ENCODE assay signal across 25 cellular contexts in genomic region chr15:77425104-77425503, GRCh38. TPM values are rescaled to one million over a fixed set of nuclear protein-coding genes. Genes with fewer than 3 reads are reported as not detected.
DNase-seq lines count a peak whose midpoint lies in the region; ATAC-seq, FAIRE-seq and TF ChIP-seq lines count a peak whose summit lies in the region.
"Had no signal": no experiment of that assay in that cellular context is flagged by ENCODE, and none has a peak within 500 bp of the region (broad histone marks: within the 10 kb centered on the region; RNA-seq: fewer than 3 reads in every experiment).

No MANE protein-coding gene starts in this region.

- DNase-seq in T-helper 2 cell treated with Interferon-gamma antibody and Interleukin-4, amounts not matched to agents 5 μg/mL and 100 μg/mL, for 36 hours (ENCODE audit: low spot score), result no peak
- DNase-seq in T-helper 2 cell, result no peak
- DNase-seq in GM12878 (ENCODE audit: low read depth, low spot score), result no peak
- DNase-seq in right lobe of liver, result peak in 1 of 3 donors; percentile 55
- DNase-seq in type B pancreatic cell (ENCODE audit: extremely low spot score, unreplicated experiment), result no peak
- no peak for DNase-seq in dorsolateral prefrontal cortex
- DNase-seq in gastrocnemius medialis, result no peak
- DNase-seq: ACHN; BE2C; GM23248; H9; Karpas-422; NCI-H1105 treated with DMSO at 0.1 percent for 48 hours; NCI-H2029; NCI-H446 treated with DMSO at 0.1 percent for 48 hours; NCI-H526; NK-92 treated with Interleukin-12 subunit alpha and Interleukin-12 subunit beta, amount 100 ng/mL, for 24 hours; PC-9; Right ventricle myocardium superior; RPMI8226 had no signal

- TF ChIP-seq POLR2A in GM12878 (IDR thresholded peaks at IDR 0.05; ENCODE audit: low read depth, low read length) (no peak), right lobe of liver (IDR thresholded peaks at IDR 0.05) (peak; percentile 74), gastrocnemius medialis (IDR thresholded peaks at IDR 0.05) (no peak)

- H3K27me3 ChIP-seq in GM12878 (replicated peaks in 1 of 2; ENCODE audit: control insufficient read depth in 2 of 2, insufficient read depth in 2 of 2, low read length in 1 of 2) (no peaks in the 10 kb centered on the region), right lobe of liver (no peaks in the 10 kb centered on the region), dorsolateral prefrontal cortex (no peaks in the 10 kb centered on the region), gastrocnemius medialis (no peaks in the 10 kb centered on the region)
- H3K27me3 ChIP-seq: BE2C, SJSA1 had no signal

- TF ChIP-seq RAD21 in GM12878 (IDR thresholded peaks at IDR 0.05; ENCODE audit: insufficient read depth, low read depth, low read length), result no peak

- H3K9me3 ChIP-seq in GM12878 (replicated peaks; ENCODE audit: control insufficient read depth, insufficient read depth, low read length) (no peaks in the 10 kb centered on the region), right lobe of liver (no peaks in the 10 kb centered on the region), gastrocnemius medialis (no peaks in the 10 kb centered on the region)
- H3K9me3 ChIP-seq: BE2C, SJSA1 had no signal

- H3K27ac Mint-ChIP-seq in T-helper 2 cell treated with Interferon-gamma antibody and Interleukin-4, amounts not matched to agents 5 μg/mL and 100 μg/mL, for 36 hours, result peak overlapping the region; percentile 6
- H3K27ac Mint-ChIP-seq in type B pancreatic cell, result peak overlapping the region; percentile 44
- H3K27ac Mint-ChIP-seq: CD14-positive monocyte had no signal

- no peak for TF ChIP-seq EP300 in GM12878 (IDR thresholded peaks at IDR 0.05; ENCODE audit: borderline replicate concordance in 1 of 2, control insufficient read depth in 1 of 2, low read depth in 2 of 2, low read length in 2 of 2)

- ATAC-seq in GM12878 (no peak), right lobe of liver (peak; percentile 61 to 70 (median 66)), GM19023 (IDR thresholded peaks at IDR 0.05; ENCODE audit: unreplicated experiment) (no peak), gastrocnemius medialis (no peak)

- SMC1A ChIA-PET in GM12878 (lab: Charles Lee; ENCODE audit: uncharacterized antibody, unreplicated experiment), result interaction anchor here (0.7 to 2.8 kb wide), 8 partner anchors 9 to 306 kb away, joined by 3 to 11 read pairs (median 4); no protein-coding TSS in a partner anchor

- H3K79me2 ChIP-seq in GM12878 (ENCODE audit: control insufficient read depth, insufficient read depth, low read length), result peaks cover 78% of the 10 kb centered on the region

- BruUV-seq in GM12878 (replicated peaks; lab: Mats Ljungman, UMichigan), result no TSS peak

- TF ChIP-seq CTCF in GM12878 (IDR thresholded peaks at IDR 0.05 in 2 of 3, conservative IDR thresholded peaks at IDR 0.05 in 1 of 3; ENCODE audit: control insufficient read depth in 2 of 3, extremely low read depth in 1 of 3, insufficient read depth in 1 of 3, low read depth in 3 of 3, low read length in 3 of 3) (no peak), right lobe of liver (IDR thresholded peaks at IDR 0.05) (no peak), type B pancreatic cell (conservative IDR thresholded peaks at IDR 0.05) (no peak), dorsolateral prefrontal cortex (IDR thresholded peaks at IDR 0.05 in 54 of 56, conservative IDR thresholded peaks at IDR 0.05 in 2 of 56; ENCODE audit: low read depth in 1 of 56, partially characterized antibody in 56 of 56) (no peak), gastrocnemius medialis (IDR thresholded peaks at IDR 0.05 in 4 of 5, conservative IDR thresholded peaks at IDR 0.05 in 1 of 5) (no peak)

- peaks cover 4% of the 10 kb centered on the region for H3K36me3 Mint-ChIP-seq in T-helper 2 cell treated with Interferon-gamma antibody and Interleukin-4, amounts not matched to agents 5 μg/mL and 100 μg/mL, for 36 hours (ENCODE audit: low read depth)
- H3K36me3 Mint-ChIP-seq in type B pancreatic cell, result no peaks in the 10 kb centered on the region

- CTCF ChIA-PET in GM12878 (lab: Yijun Ruan, JAX), result interaction anchor here (0.9 to 2.3 kb wide), 6 partner anchors 9 to 238 kb away, joined by 3 to 12 read pairs (median 4); no protein-coding TSS in a partner anchor

- 97% methylated on average over 3 of the region's 3 CpGs for WGBS in GM12878 (ENCODE audit: insufficient coverage, insufficient replicate concordance, low lambda C conversion rate, missing lambda C conversion rate)
- WGBS in right lobe of liver (ENCODE audit: insufficient coverage, low coverage, low lambda C conversion rate, missing lambda C conversion rate), result 22% methylated on average over 3 of the region's 3 CpGs

- H3K9me3 Mint-ChIP-seq in T-helper 2 cell treated with Interferon-gamma antibody and Interleukin-4, amounts not matched to agents 5 μg/mL and 100 μg/mL, for 36 hours, result no peaks in the 10 kb centered on the region
- no peaks in the 10 kb centered on the region for H3K9me3 Mint-ChIP-seq in type B pancreatic cell
- H3K9me3 Mint-ChIP-seq: CD14-positive monocyte, H9 had no signal

- no peak overlapping the region for H2AFZ ChIP-seq in GM12878 (ENCODE audit: control insufficient read depth, low read depth, low read length)
- H2AFZ ChIP-seq: GM23248, PC-9 had no signal

- no peaks in the 10 kb centered on the region for H4K20me1 ChIP-seq in GM12878 (ENCODE audit: control insufficient read depth, insufficient read depth)

- RAD21 ChIA-PET in GM12878 (lab: Charles Lee; ENCODE audit: unreplicated experiment), result interaction anchor here (0.9 to 3.0 kb wide), 7 partner anchors 16 to 238 kb away, joined by 3 to 15 read pairs (median 3); no protein-coding TSS in a partner anchor

- no peak overlapping the region for H3K9ac ChIP-seq in GM12878 (ENCODE audit: control insufficient read depth, insufficient read depth, low read length)
- H3K9ac ChIP-seq: GM23248 had no signal

- no peak overlapping the region for H3K4me3 Mint-ChIP-seq in T-helper 2 cell treated with Interferon-gamma antibody and Interleukin-4, amounts not matched to agents 5 μg/mL and 100 μg/mL, for 36 hours
- no peak overlapping the region for H3K4me3 Mint-ChIP-seq in type B pancreatic cell
- H3K4me3 Mint-ChIP-seq: CD14-positive monocyte, H9 had no signal

- H3K4me1 Mint-ChIP-seq in T-helper 2 cell treated with Interferon-gamma antibody and Interleukin-4, amounts not matched to agents 5 μg/mL and 100 μg/mL, for 36 hours (ENCODE audit: low read depth), result peaks cover 51% of the 10 kb centered on the region
- peaks cover 28% of the 10 kb centered on the region for H3K4me1 Mint-ChIP-seq in type B pancreatic cell (ENCODE audit: unreplicated experiment)

- H3K4me3 ChIP-seq in GM12878, result no peak overlapping the region
- no peak overlapping the region for H3K4me3 ChIP-seq in right lobe of liver
- H3K4me3 ChIP-seq in dorsolateral prefrontal cortex, result no peak overlapping the region
- no peak overlapping the region for H3K4me3 ChIP-seq in gastrocnemius medialis
- H3K4me3 ChIP-seq: GM23248, PC-9, SJSA1 had no signal

- peak overlapping the region; percentile 4; the same call in 1 of the 2 replicates for H3K4me2 ChIP-seq in GM12878 (ENCODE audit: control insufficient read depth, insufficient read depth)
- H3K4me2 ChIP-seq: PC-9 had no signal

- intact Hi-C loops in GM12878 (cut with micrococcal nuclease; ENCODE audit: unreplicated experiment), result no loop called here
- intact Hi-C loops in right lobe of liver (cut with DNase I), result no loop called here
- intact Hi-C loops in dorsolateral prefrontal cortex (cut with DNase I), result no loop called here
- intact Hi-C loops in gastrocnemius medialis (cut with DNase I; ENCODE audit: low total_unique reads), result loop anchor here (10.0 kb wide), 1 partner anchor 1970 kb away; the partner anchor contains the start of gene SIN3A

- peaks cover 3% of the 10 kb centered on the region for H3K4me1 ChIP-seq in GM12878 (ENCODE audit: control insufficient read depth, insufficient read depth, low read length)
- H3K4me1 ChIP-seq in right lobe of liver, result peaks cover 0 to 25% (median 4%) of the 10 kb centered on the region in 4 donors
- H3K4me1 ChIP-seq in gastrocnemius medialis, result peaks cover 42 to 56% of the 10 kb centered on the region in 2 donors
- H3K4me1 ChIP-seq: BE2C had no signal

- FAIRE-seq in GM12878 (lab: Jason Lieb, UNC), result no peak
- FAIRE-seq: D721Med had no signal

- in situ Hi-C loops in GM12878 (cut with MboI) (no loop called here), gastrocnemius medialis (cut with MboI; ENCODE audit: low sequenced_read_pairs in 4 of 4) (no loop called here)

- no peaks in the 10 kb centered on the region for H3K27me3 Mint-ChIP-seq in T-helper 2 cell treated with Interferon-gamma antibody and Interleukin-4, amounts not matched to agents 5 μg/mL and 100 μg/mL, for 36 hours (ENCODE audit: low read depth)
- H3K27me3 Mint-ChIP-seq in type B pancreatic cell, result no peaks in the 10 kb centered on the region

- H3K27ac ChIP-seq in GM12878 (ENCODE audit: control insufficient read depth, insufficient read depth) (no peak overlapping the region), right lobe of liver (peak overlapping the region; percentile 64 to 74 (median 66)), dorsolateral prefrontal cortex (no peak overlapping the region), gastrocnemius medialis (no peak overlapping the region)
- H3K27ac ChIP-seq: 22Rv1, GM23248, PC-9, SJSA1 had no signal

- H3K36me3 ChIP-seq in GM12878 (ENCODE audit: control insufficient read depth in 2 of 2, insufficient read depth in 2 of 2, low read length in 1 of 2) (no peaks in the 10 kb centered on the region), right lobe of liver (no peaks in the 10 kb centered on the region), gastrocnemius medialis (no peaks in the 10 kb centered on the region)
- H3K36me3 ChIP-seq: BE2C, SJSA1 had no signal

- POLR2A ChIA-PET in GM12878 (lab: Charles Lee), result interaction anchor here (0.6 to 1.0 kb wide), 2 partner anchors 9 to 195 kb away, joined by 3 read pairs; no protein-coding TSS in a partner anchor

RNA-seq across cellular contexts. Expression of gene HMG20A, which starts 4.4 kb away (rescaled TPM):
- total RNA-seq in GM12878 (2013; cell fraction: nucleolus; rRNA removed), result 124 and 130 TPM in 2 replicates
- 34.8 and 41.7 TPM in 2 replicates for total RNA-seq in GM12878 (2014; rRNA removed)
- total RNA-seq in GM12878 (2014; rRNA removed; fragmentation: Illumina TruSeq; extraction: Trizol), result 48.1 and 48.8 TPM in 2 replicates
- total RNA-seq in GM12878 (2021), result 51.9 and 54.7 TPM in 2 replicates
- 22.3 TPM for polyA plus RNA-seq in GM12878 (2011; ENCODE audit: low read depth)
- 98.7 and 132 TPM in 2 replicates for polyA plus RNA-seq in GM12878 (2011; rRNA removed)
- polyA plus RNA-seq in GM12878 (2011; cell fraction: cytosol; rRNA removed), result 62.2 and 66.8 TPM in 2 replicates
- 62.9 and 65.7 TPM in 2 replicates for polyA plus RNA-seq in GM12878 (2011; cell fraction: nucleus; rRNA removed)
- 26.8 and 38.3 TPM in 2 replicates for polyA plus RNA-seq in GM12878 (2012)
- polyA plus RNA-seq in GM12878 (2014; fragmentation: Illumina TruSeq; extraction: Trizol), result 75.4 and 84.3 TPM in 2 replicates
- 10 to 100 TPM; 30.0 to 30.7 TPM for polyA plus RNA-seq in GM12878 (2014; fragmentation: Nextera tagmentation; extraction: Ambion mirVana)
- polyA plus RNA-seq in GM12878 (2014; rRNA removed), result 50.0 and 50.5 TPM in 2 replicates
- polyA plus RNA-seq in GM12878 (2016; fragmentation: Nextera tagmentation; extraction: Ambion mirVana), result 10 to 100 TPM; 38.4 to 44.7 TPM
- 85.3 and 107 TPM in 2 replicates for polyA minus RNA-seq in GM12878 (2011; rRNA and poly(A)+ RNA removed)
- polyA minus RNA-seq in GM12878 (2011; cell fraction: cytosol; rRNA and poly(A)+ RNA removed), result 31.0 and 33.1 TPM in 2 replicates
- 44.4 and 67.5 TPM in 2 replicates for polyA minus RNA-seq in GM12878 (2011; cell fraction: nucleus; rRNA and poly(A)+ RNA removed)
- 10 to 100 TPM; 14.6 to 21.1 (median 19.5) TPM for total RNA-seq in right lobe of liver
- total RNA-seq in type B pancreatic cell (ENCODE audit: low replicate concordance), result 38.9 and 48.7 TPM in 2 replicates
- total RNA-seq in dorsolateral prefrontal cortex, result 100 to 1,000 TPM in 6 of 120 experiments, 10 to 100 TPM in 114; 48.0 to 113 (median 78.9) TPM
- 10 to 100 TPM; 17.7 to 39.6 (median 29.9) TPM for total RNA-seq in gastrocnemius medialis

RNA-seq across cellular contexts. Expression of gene PEAK1, which starts 5.2 kb away (rescaled TPM):
- total RNA-seq in GM12878 (2013; cell fraction: nucleolus; rRNA removed), result 139 and 140 TPM in 2 replicates
- total RNA-seq in GM12878 (2014; rRNA removed), result 13.6 TPM in 2 replicates
- total RNA-seq in GM12878 (2014; rRNA removed; fragmentation: Illumina TruSeq; extraction: Trizol), result 15.7 and 17.3 TPM in 2 replicates
- total RNA-seq in GM12878 (2021), result 23.1 and 24.2 TPM in 2 replicates
- 4.0 TPM for polyA plus RNA-seq in GM12878 (2011; ENCODE audit: low read depth)
- polyA plus RNA-seq in GM12878 (2011; rRNA removed), result 18.0 and 18.1 TPM in 2 replicates
- polyA plus RNA-seq in GM12878 (2011; cell fraction: cytosol; rRNA removed), result 12.7 and 15.1 TPM in 2 replicates
- polyA plus RNA-seq in GM12878 (2011; cell fraction: nucleus; rRNA removed), result 24.4 and 24.7 TPM in 2 replicates
- polyA plus RNA-seq in GM12878 (2012), result 5.5 and 5.9 TPM in 2 replicates
- polyA plus RNA-seq in GM12878 (2014; fragmentation: Illumina TruSeq; extraction: Trizol), result 15.0 and 15.1 TPM in 2 replicates
- 1 to 10 TPM in 1 of 2 experiments, under 1 TPM in 1; 0.62 to 1.1 TPM for polyA plus RNA-seq in GM12878 (2014; fragmentation: Nextera tagmentation; extraction: Ambion mirVana)
- polyA plus RNA-seq in GM12878 (2014; rRNA removed), result 8.8 and 11.9 TPM in 2 replicates
- polyA plus RNA-seq in GM12878 (2016; fragmentation: Nextera tagmentation; extraction: Ambion mirVana), result 1 to 10 TPM; 3.2 to 3.9 TPM
- 41.3 and 42.9 TPM in 2 replicates for polyA minus RNA-seq in GM12878 (2011; rRNA and poly(A)+ RNA removed)
- polyA minus RNA-seq in GM12878 (2011; cell fraction: cytosol; rRNA and poly(A)+ RNA removed), result 16.3 and 20.1 TPM in 2 replicates
- 25.4 and 47.7 TPM in 2 replicates for polyA minus RNA-seq in GM12878 (2011; cell fraction: nucleus; rRNA and poly(A)+ RNA removed)
- 10 to 100 TPM in 3 of 6 experiments, 1 to 10 TPM in 3; 5.9 to 18.4 (median 10.1) TPM for total RNA-seq in right lobe of liver
- 24.1 and 35.0 TPM in 2 replicates for total RNA-seq in type B pancreatic cell (ENCODE audit: low replicate concordance)
- total RNA-seq in dorsolateral prefrontal cortex, result 100 to 1,000 TPM in 24 of 120 experiments, 10 to 100 TPM in 96; 66.5 to 124 (median 92.9) TPM
- total RNA-seq in gastrocnemius medialis, result 10 to 100 TPM; 17.8 to 21.9 (median 20.8) TPM

Comparison
In these comparisons a context has a peak if more than half of its experiments do, and no peak if none do; other contexts are left out.
1. ATAC-seq: peak in right lobe of liver (4 of 4); none in GM12878 (single experiment), GM19023 (single experiment) and gastrocnemius medialis (0 of 2).
2. H3K27ac ChIP-seq: peak in right lobe of liver (3 of 3); none in GM12878 (single experiment), dorsolateral prefrontal cortex (0 of 59) and gastrocnemius medialis (0 of 4).